ENCODE assay signal across 1 cellular context in the genomic region with DNA sequence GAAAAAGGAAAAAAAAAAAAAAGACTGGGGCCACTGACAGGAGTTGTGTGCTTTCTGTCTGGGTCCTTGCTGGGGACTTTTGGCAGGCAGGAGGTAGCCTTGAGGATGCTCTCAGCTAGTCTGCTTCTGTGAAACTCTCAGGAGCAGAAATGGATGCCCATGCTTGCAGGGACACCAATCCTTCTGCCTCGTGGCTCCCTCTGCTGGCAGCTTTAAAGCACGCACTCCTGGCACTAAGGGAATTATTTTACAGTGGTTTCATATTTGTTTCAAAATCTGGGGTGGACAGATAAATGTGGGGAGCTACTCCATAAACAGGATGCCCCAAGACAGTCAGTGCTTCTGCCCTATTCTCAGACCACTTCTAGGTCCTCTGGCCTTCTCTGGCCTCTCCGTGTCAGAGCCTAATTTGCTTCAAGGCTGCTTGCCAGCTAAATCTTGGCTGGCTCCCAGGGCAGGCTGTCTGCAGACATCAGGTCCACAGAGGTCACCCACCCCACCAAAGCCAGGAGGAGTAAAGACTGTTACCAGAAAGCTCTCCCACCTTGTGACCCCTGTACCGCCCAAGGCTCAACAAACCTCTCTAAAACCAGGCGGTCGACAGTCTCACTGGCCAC.
TF ChIP-seq lines count a peak whose summit lies in the region.

No MANE protein-coding gene starts in this region.

TF ChIP-seq in IMR-90, 13 proteins besides CTCF, POLR2A, EP300 and RAD21:
- TF ChIP-seq CHD1 (IDR thresholded peaks at IDR 0.05; ENCODE audit: low read depth, low read length): no peak
- peak; percentile 97 for TF ChIP-seq SMC3 (IDR thresholded peaks at IDR 0.05; ENCODE audit: low read depth, low read length)
- TF ChIP-seq FOS (IDR thresholded peaks at IDR 0.05; ENCODE audit: low read depth, low read length): no peak
TF ChIP-seq in IMR-90: peak in this region for 1.
